ENCODE assay signal across 1 cellular context in the genomic region with DNA sequence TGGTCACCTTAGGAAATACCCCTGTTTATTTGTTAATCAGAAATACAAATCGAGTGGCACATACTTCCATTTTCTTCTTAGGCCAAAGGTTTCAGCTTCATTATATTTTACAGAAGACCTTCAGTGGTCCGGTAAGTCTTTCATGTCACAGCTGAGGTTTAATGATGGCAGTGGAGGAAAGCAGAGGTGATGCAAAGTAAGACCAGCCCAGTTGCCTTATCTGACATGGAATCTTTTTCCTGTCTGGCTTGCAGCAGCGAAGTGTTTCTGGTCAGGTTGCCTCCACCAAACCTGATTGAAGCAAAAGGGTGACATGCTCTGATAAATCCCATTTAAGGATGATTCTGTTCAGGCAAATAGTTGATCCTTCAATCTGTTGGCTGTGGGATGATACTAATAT.
TF ChIP-seq lines count a peak whose summit lies in the region.

No MANE protein-coding gene starts in this region.

TF ChIP-seq in IMR-90, 13 proteins besides CTCF, POLR2A, EP300 and RAD21:
- no peak for TF ChIP-seq BHLHE40 (IDR thresholded peaks at IDR 0.05; ENCODE audit: low read depth, low read length)
- no peak for TF ChIP-seq MAFK (IDR thresholded peaks at IDR 0.05; ENCODE audit: low read depth, low read length)
- no peak for TF ChIP-seq NFE2L2 (IDR thresholded peaks at IDR 0.05; ENCODE audit: low read depth, low read length)
- TF ChIP-seq MAZ (IDR thresholded peaks at IDR 0.05; ENCODE audit: borderline replicate concordance, low read depth, low read length), result no peak
- no peak for TF ChIP-seq CHD1 (IDR thresholded peaks at IDR 0.05; ENCODE audit: low read depth, low read length)
- no peak for TF ChIP-seq MXI1 (IDR thresholded peaks at IDR 0.05; ENCODE audit: borderline replicate concordance, low read depth, low read length)
- no peak for TF ChIP-seq RCOR1 (IDR thresholded peaks at IDR 0.05; ENCODE audit: insufficient replicate concordance, low read length)
